Comparison of ENCODE assay signal across 18 cellular contexts in the genomic region with DNA sequence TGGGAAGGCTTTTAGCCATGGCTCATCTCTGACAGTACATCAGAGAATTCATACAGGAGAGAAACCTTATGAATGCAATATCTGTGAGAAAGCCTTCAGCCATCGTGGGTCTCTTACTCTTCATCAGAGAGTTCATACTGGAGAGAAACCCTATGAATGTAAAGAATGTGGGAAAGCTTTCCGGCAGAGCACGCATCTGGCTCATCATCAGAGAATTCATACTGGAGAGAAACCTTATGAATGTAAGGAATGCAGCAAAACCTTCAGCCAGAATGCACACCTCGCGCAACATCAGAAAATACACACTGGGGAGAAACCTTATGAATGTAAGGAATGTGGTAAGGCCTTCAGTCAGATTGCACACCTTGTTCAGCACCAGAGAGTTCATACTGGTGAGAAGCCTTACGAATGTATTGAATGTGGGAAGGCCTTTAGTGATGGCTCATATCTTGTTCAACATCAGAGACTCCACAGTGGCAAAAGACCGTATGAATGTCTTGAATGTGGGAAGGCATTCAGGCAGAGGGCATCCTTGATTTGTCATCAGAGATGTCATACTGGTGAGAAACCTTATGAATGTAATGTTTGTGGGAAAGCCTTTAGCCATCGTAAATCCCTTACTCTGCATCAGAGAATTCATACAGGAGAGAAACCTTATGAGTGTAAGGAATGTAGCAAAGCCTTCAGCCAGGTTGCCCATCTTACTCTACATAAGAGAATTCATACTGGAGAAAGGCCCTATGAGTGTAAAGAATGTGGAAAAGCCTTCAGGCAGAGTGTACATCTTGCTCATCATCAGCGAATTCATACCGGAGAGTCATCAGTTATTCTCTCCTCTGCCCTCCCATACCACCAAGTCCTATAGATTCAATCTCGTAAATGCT. TPM values are rescaled to one million over a fixed set of nuclear protein-coding genes. Genes with fewer than 3 reads are reported as not detected.
DNase-seq lines count a peak whose midpoint lies in the region; ATAC-seq, FAIRE-seq and TF ChIP-seq lines count a peak whose summit lies in the region.
"Had no signal": no experiment of that assay in that cellular context is flagged by ENCODE, and none has a peak within 500 bp of the region (broad histone marks: within the 10 kb centered on the region; RNA-seq: fewer than 3 reads in every experiment).

No MANE protein-coding gene starts in this region.

- CTCF ChIA-PET in A549 (lab: Yijun Ruan, JAX) (no interaction called here), HEK293 (lab: Yijun Ruan, JAX) (no interaction called here), K562 (lab: Yijun Ruan, JAX; ENCODE audit: low intra/inter-chr PET ratio) (no interaction called here)

- no peak overlapping the region for H3K4me2 ChIP-seq in A549
- H3K4me2 ChIP-seq in K562 (ENCODE audit: insufficient read depth, low read length) = no peak overlapping the region
- H3K4me2 ChIP-seq in mesendoderm (ENCODE audit: low read length) = no peak overlapping the region
- no peak overlapping the region for H3K4me2 ChIP-seq in neural progenitor cell
- H3K4me2 ChIP-seq: PC-9 had no signal

- H3K4ac ChIP-seq in mesendoderm (ENCODE audit: low read depth, low read length) = no peak overlapping the region

- DNase-seq in A549 (ENCODE audit: low read depth in 1 of 2, low spot score in 1 of 2) (no peak), K562 (ENCODE audit: extremely low read depth in 1 of 4, low spot score in 3 of 4) (no peak), mesendoderm (no peak), small intestine (no peak), nephron progenitor cell (no peak), neural progenitor cell (ENCODE audit: low spot score) (no peak)
- DNase-seq: COR-L47, GDM1, NCI-H1417 treated with DMSO at 0.1 percent for 48 hours, NCI-H2029 treated with DMSO at 0.1 percent for 48 hours, NCI-H510A, PC-9 had no signal

- FAIRE-seq in A549 (lab: Jason Lieb, UNC) (peak; percentile 28), K562 (lab: Jason Lieb, UNC) (no peak), small intestine (lab: Jason Lieb, UNC) (no peak)
- FAIRE-seq: GM12892 had no signal

- H4K20me1 ChIP-seq in K562 (replicated peaks; ENCODE audit: control insufficient read depth, insufficient read depth, low read length) (no peaks in the 10 kb centered on the region), neural progenitor cell (ENCODE audit: low read depth) (no peaks in the 10 kb centered on the region)

- in situ Hi-C loops in K562 (cut with MboI) = no loop called here

- H3K27me3 ChIP-seq in K562 (ENCODE audit: control insufficient read depth in 2 of 2, insufficient read depth in 2 of 2, low read length in 2 of 2) (no peaks in the 10 kb centered on the region), mesendoderm (ENCODE audit: insufficient read depth, low read length, poor library complexity) (no peaks in the 10 kb centered on the region), small intestine (ENCODE audit: control insufficient read depth in 2 of 2, insufficient read depth in 2 of 2, low read length in 2 of 2) (no peaks in the 10 kb centered on the region), neural progenitor cell (no peaks in the 10 kb centered on the region)
- H3K27me3 ChIP-seq: SJCRH30 had no signal

- H4K5ac ChIP-seq in mesendoderm (ENCODE audit: low read length) = no peak overlapping the region

- H3K36me3 Mint-ChIP-seq in nephron progenitor cell (ENCODE audit: low read depth) (peaks cover 83% of the 10 kb centered on the region), neural progenitor cell (peaks cover 67% of the 10 kb centered on the region)

- no peak overlapping the region for H4K8ac ChIP-seq in mesendoderm (ENCODE audit: low read depth, low read length)

- H3K4me3 Mint-ChIP-seq in nephron progenitor cell = no peak overlapping the region
- H3K4me3 Mint-ChIP-seq in neural progenitor cell = no peak overlapping the region
- H3K4me3 Mint-ChIP-seq: CD14-positive monocyte, IgD-negative memory B cell had no signal

- H2BK120ac ChIP-seq in mesendoderm (ENCODE audit: low read depth, low read length) = no peak overlapping the region

- H3K18ac ChIP-seq in mesendoderm (ENCODE audit: low read length) = no peak overlapping the region

- H3K36me3 ChIP-seq in HEK293 (ENCODE audit: control insufficient read depth in 2 of 2, insufficient read depth in 1 of 2, low read length in 2 of 2) = peaks cover 21 to 26% of the 10 kb centered on the region in 2 experiments
- H3K36me3 ChIP-seq in K562 (ENCODE audit: control insufficient read depth, insufficient read depth, low read length) = no peaks in the 10 kb centered on the region
- no peaks in the 10 kb centered on the region for H3K36me3 ChIP-seq in mesendoderm (ENCODE audit: control insufficient read depth, insufficient read depth, low read length)
- H3K36me3 ChIP-seq in small intestine (ENCODE audit: control insufficient read depth in 2 of 2, insufficient read depth in 2 of 2, low read length in 2 of 2) = peaks cover 10 to 11% of the 10 kb centered on the region in 2 donors
- peaks cover 54% of the 10 kb centered on the region for H3K36me3 ChIP-seq in neural progenitor cell

- H3K27me3 Mint-ChIP-seq in nephron progenitor cell (ENCODE audit: low read depth, poor library complexity) (no peaks in the 10 kb centered on the region), neural progenitor cell (ENCODE audit: insufficient read depth, low read depth) (no peaks in the 10 kb centered on the region)
- H3K27me3 Mint-ChIP-seq: IgD-negative memory B cell had no signal

- no peak overlapping the region for H2AK5ac ChIP-seq in mesendoderm (ENCODE audit: low read length)

- no peaks in the 10 kb centered on the region for H3K4me1 Mint-ChIP-seq in nephron progenitor cell
- H3K4me1 Mint-ChIP-seq in neural progenitor cell = no peaks in the 10 kb centered on the region
- H3K4me1 Mint-ChIP-seq: CD14-positive monocyte, IgD-negative memory B cell had no signal

- no peaks in the 10 kb centered on the region for H3K79me2 ChIP-seq in K562 (ENCODE audit: control insufficient read depth, insufficient read depth, low read length)
- no peaks in the 10 kb centered on the region for H3K79me2 ChIP-seq in mesendoderm (ENCODE audit: control insufficient read depth, insufficient read depth, low read length)
- H3K79me2 ChIP-seq in neural progenitor cell (ENCODE audit: low read depth) = no peaks in the 10 kb centered on the region

- no peak overlapping the region for H2BK15ac ChIP-seq in mesendoderm (replicated peaks; ENCODE audit: low read depth)

- H3K23ac ChIP-seq in mesendoderm (ENCODE audit: low read length) = no peak overlapping the region

- TF ChIP-seq POLR2A in A549 (IDR thresholded peaks at IDR 0.05; ENCODE audit: low read length) (no peak), K562 (conservative IDR thresholded peaks at IDR 0.05) (no peak)

- TF ChIP-seq EP300 in A549 (IDR thresholded peaks at IDR 0.05) = no peak
- TF ChIP-seq EP300 in K562 (IDR thresholded peaks at IDR 0.05; ENCODE audit: low read length) = no peak

- intact Hi-C loops in K562 (cut with micrococcal nuclease) = no loop called here

- H3K9me3 Mint-ChIP-seq in nephron progenitor cell = peaks cover 99% of the 10 kb centered on the region
- peaks cover 83% of the 10 kb centered on the region for H3K9me3 Mint-ChIP-seq in neural progenitor cell

- ATAC-seq in A549 (no peak), K562 (no peak), GM19467 (IDR thresholded peaks at IDR 0.05; ENCODE audit: unreplicated experiment) (no peak)

- H3K27ac Mint-ChIP-seq in nephron progenitor cell (no peak overlapping the region), neural progenitor cell (no peak overlapping the region)
- H3K27ac Mint-ChIP-seq: CD14-positive monocyte had no signal

- H3K9ac ChIP-seq in K562 (ENCODE audit: insufficient read depth in 1 of 2, low read depth in 2 of 2, low read length in 2 of 2) (no peak overlapping the region), mesendoderm (ENCODE audit: low read length) (no peak overlapping the region), neural progenitor cell (no peak overlapping the region)

- TF ChIP-seq RAD21 in A549 (conservative IDR thresholded peaks at IDR 0.05 in 1 of 2, IDR thresholded peaks at IDR 0.05 in 1 of 2) = no peak
- TF ChIP-seq RAD21 in K562 (CRISPR knock-in tag; conservative IDR thresholded peaks at IDR 0.05 in 1 of 2, IDR thresholded peaks at IDR 0.05 in 1 of 2) = no peak

- peaks cover 99% of the 10 kb centered on the region for H3K9me3 ChIP-seq in A549
- peaks cover 4% of the 10 kb centered on the region for H3K9me3 ChIP-seq in HEK293 (ENCODE audit: control insufficient read depth, insufficient read depth, low read depth, low read length)
- H3K9me3 ChIP-seq in K562 (replicated peaks; ENCODE audit: control insufficient read depth, insufficient read depth, low read depth, low read length) = peaks cover 2% of the 10 kb centered on the region
- peaks cover 7% of the 10 kb centered on the region for H3K9me3 ChIP-seq in small intestine (ENCODE audit: control insufficient read depth, low read depth)
- H3K9me3 ChIP-seq in neural progenitor cell (ENCODE audit: low read depth) = peaks cover 76% of the 10 kb centered on the region

- H3K4me1 ChIP-seq in A549 = no peaks in the 10 kb centered on the region
- H3K4me1 ChIP-seq in HEK293 (ENCODE audit: control insufficient read depth, insufficient read depth, low read length) = no peaks in the 10 kb centered on the region
- no peaks in the 10 kb centered on the region for H3K4me1 ChIP-seq in K562 (replicated peaks in 1 of 2; ENCODE audit: control insufficient read depth in 2 of 2, insufficient read depth in 2 of 2, low read length in 2 of 2)
- H3K4me1 ChIP-seq in mesendoderm (ENCODE audit: control insufficient read depth, low read depth, low read length) = no peaks in the 10 kb centered on the region
- H3K4me1 ChIP-seq in small intestine (ENCODE audit: control insufficient read depth in 2 of 2, insufficient read depth in 1 of 2, low read depth in 1 of 2, low read length in 1 of 2) = no peaks in the 10 kb centered on the region
- H3K4me1 ChIP-seq in neural progenitor cell = no peaks in the 10 kb centered on the region
- H3K4me1 ChIP-seq: SJCRH30 had no signal

- 77% methylated on average over 11 of the region's 11 CpGs for WGBS in A549 (ENCODE audit: missing lambda C conversion rate)
- under 1% methylated on average over 11 of the region's 11 CpGs for WGBS in K562 (ENCODE audit: insufficient coverage, low coverage, missing lambda C conversion rate)
- no CpG with 5 or more reads among the region's 11 CpGs for WGBS in mesendoderm (ENCODE audit: extremely low coverage, insufficient coverage, low lambda C conversion rate)
- 96% methylated on average over 11 of the region's 11 CpGs for WGBS in small intestine, 3 donors

- POLR2A ChIA-PET in A549 (lab: Yijun Ruan, JAX) (no interaction called here), HEK293 (lab: Yijun Ruan, JAX) (interaction anchor here (0.6 kb wide), 1 partner anchor 200 kb away, joined by 3 read pairs; no protein-coding TSS in a partner anchor), K562 (lab: Yijun Ruan, JAX) (no interaction called here)

- peaks cover 9% of the 10 kb centered on the region for H3F3A ChIP-seq in neural progenitor cell (ENCODE audit: low read depth)

- H2BK5ac ChIP-seq in mesendoderm (ENCODE audit: low read length) = no peak overlapping the region

- no peak overlapping the region for H3K4me3 ChIP-seq in A549
- H3K4me3 ChIP-seq in HEK293 (ENCODE audit: low read depth, low read length) = no peak overlapping the region
- no peak overlapping the region for H3K4me3 ChIP-seq in K562
- peak overlapping the region; percentile 1 for H3K4me3 ChIP-seq in mesendoderm (ENCODE audit: low read length)
- H3K4me3 ChIP-seq in small intestine (ENCODE audit: low read depth in 1 of 2, low read length in 2 of 2) = no peak overlapping the region
- no peak overlapping the region for H3K4me3 ChIP-seq in neural progenitor cell
- H3K4me3 ChIP-seq: PC-9, SJCRH30 had no signal

- no peak overlapping the region for H3K56ac ChIP-seq in mesendoderm (ENCODE audit: low read length)

- H3K27ac ChIP-seq in A549 = no peak overlapping the region
- H3K27ac ChIP-seq in HEK293 (ENCODE audit: extremely low read depth, low read depth, low read length) = no peak overlapping the region
- no peak overlapping the region for H3K27ac ChIP-seq in K562 (ENCODE audit: extremely low read depth, low read depth, low read length)
- no peak overlapping the region for H3K27ac ChIP-seq in mesendoderm (ENCODE audit: low read depth, low read length)
- H3K27ac ChIP-seq in small intestine (ENCODE audit: low read depth in 1 of 2, low read length in 1 of 2) = no peak overlapping the region
- no peak overlapping the region for H3K27ac ChIP-seq in neural progenitor cell
- H3K27ac ChIP-seq: PC-9, SJCRH30 had no signal

- TF ChIP-seq CTCF in A549 (IDR thresholded peaks at IDR 0.05) = no peak
- TF ChIP-seq CTCF in HEK293 (tag by site-specific recombination; IDR thresholded peaks at IDR 0.05) = no peak
- TF ChIP-seq CTCF in K562 (IDR thresholded peaks at IDR 0.05 in 2 of 3, conservative IDR thresholded peaks at IDR 0.05 in 1 of 3; ENCODE audit: insufficient read depth in 2 of 3, low read depth in 1 of 3, low read length in 3 of 3) = no peak
- TF ChIP-seq CTCF in nephron progenitor cell (IDR thresholded peaks at IDR 0.05) = no peak
- no peak for TF ChIP-seq CTCF in neural progenitor cell (IDR thresholded peaks at IDR 0.05)

- H3K79me1 ChIP-seq in mesendoderm (ENCODE audit: low read length) = no peaks in the 10 kb centered on the region

- H3K9me1 ChIP-seq in K562 (ENCODE audit: control insufficient read depth, insufficient read depth, low read length) = no peaks in the 10 kb centered on the region

- BruUV-seq in K562 (replicated peaks; lab: Mats Ljungman, UMichigan) = no TSS peak

- H2AFZ ChIP-seq in K562 (ENCODE audit: low read depth, low read length) = no peak overlapping the region
- no peak overlapping the region for H2AFZ ChIP-seq in neural progenitor cell (replicated peaks)
- H2AFZ ChIP-seq: PC-9 had no signal

RNA-seq across cellular contexts. Expression of a gene that starts 10.7 kb away (rescaled TPM):
- polyA plus RNA-seq in A549 (2011; rRNA removed) = 2.8 and 3.9 TPM in 2 replicates
- 0.78 and 0.89 TPM in 2 replicates for polyA plus RNA-seq in A549 (2012; cell fraction: cytosol; rRNA removed)
- 1.5 and 2.0 TPM in 2 replicates for polyA plus RNA-seq in A549 (2012; cell fraction: nucleus; rRNA removed)
- polyA plus RNA-seq in A549 (2017; fragmentation: RNase III; extraction: RNeasy Plus Mini Kit Qiagen cat#74134 plus additional on column Dnase treatment) = 1.6 to 1.7 TPM (median 1.7 TPM) in 3 replicates
- polyA minus RNA-seq in A549 (2011; rRNA and poly(A)+ RNA removed) = 1.3 and 1.7 TPM in 2 replicates
- not detected in 2 replicates for total RNA-seq in K562 (2011; cell fraction: chromatin; rRNA removed; ENCODE audit: low replicate concordance)
- not detected in 2 replicates for total RNA-seq in K562 (2011; cell fraction: nucleolus; rRNA removed)
- total RNA-seq in K562 (2011; cell fraction: nucleoplasm; rRNA removed) = 0.15 TPM in 1 of 2 replicates, not detected in the other
- total RNA-seq in K562 (2014; rRNA removed) = not detected in 2 replicates
- not detected in 2 replicates for total RNA-seq in K562 (2014; rRNA removed; fragmentation: Illumina TruSeq; extraction: Trizol)
- total RNA-seq in K562 (2015; rRNA removed; fragmentation: Illumina TruSeq; extraction: Trizol) = not detected in 2 replicates
- not detected in 2 replicates for total RNA-seq in K562 (2021)
- 0.03 TPM in 1 of 2 replicates, not detected in the other for polyA plus RNA-seq in K562 (2011; rRNA removed)
- not detected in 2 replicates for polyA plus RNA-seq in K562 (2011; cell fraction: cytosol; rRNA removed)
- polyA plus RNA-seq in K562 (2011; cell fraction: nucleus; rRNA removed) = not detected in 2 replicates
- polyA plus RNA-seq in K562 (2012) = 0.04 TPM in 1 of 2 replicates, not detected in the other
- polyA plus RNA-seq in K562 (2014; fragmentation: Illumina TruSeq; extraction: Trizol) = 0.03 TPM in 1 of 2 replicates, not detected in the other
- not detected for polyA plus RNA-seq in K562 (2014; fragmentation: Nextera tagmentation; extraction: Ambion mirVana)
- polyA plus RNA-seq in K562 (2014; rRNA removed) = not detected in 2 replicates
- polyA minus RNA-seq in K562 (2011; rRNA and poly(A)+ RNA removed) = not detected in 2 replicates
- polyA minus RNA-seq in K562 (2011; cell fraction: cytosol; rRNA and poly(A)+ RNA removed) = not detected in 2 replicates
- not detected in 2 replicates for polyA minus RNA-seq in K562 (2011; cell fraction: nucleus; rRNA and poly(A)+ RNA removed)
- 4.7 TPM for polyA plus RNA-seq in mesendoderm (2013, experiment 1 of 2)
- 4.6 TPM for polyA plus RNA-seq in mesendoderm (2013, experiment 2 of 2)
- polyA plus RNA-seq in small intestine = 1 to 10 TPM in 1 of 3 donors, under 1 TPM in 2; 0.54 to 1.8 (median 0.67) TPM
- 6.5 and 6.7 TPM in 2 replicates for total RNA-seq in neural progenitor cell (ENCODE audit: low replicate concordance)

RNA-seq across cellular contexts. Expression of a gene that starts 17.1 kb away (rescaled TPM):
- polyA plus RNA-seq in A549 (2011; rRNA removed) (6.7 and 6.8 TPM in 2 replicates), A549 (2017; fragmentation: RNase III; extraction: RNeasy Plus Mini Kit Qiagen cat#74134 plus additional on column Dnase treatment) (6.9 to 8.1 TPM (median 7.9 TPM) in 3 replicates), K562 (2011; rRNA removed) (0.06 and 0.18 TPM in 2 replicates), K562 (2014; fragmentation: Illumina TruSeq; extraction: Trizol) (0.22 TPM in 1 of 2 replicates, not detected in the other), K562 (2014; fragmentation: Nextera tagmentation; extraction: Ambion mirVana) (not detected), K562 (2014; rRNA removed) (0.03 TPM in 1 of 2 replicates, not detected in the other), small intestine (1 to 10 TPM; 1.4 to 2.7 (median 2.2) TPM)
- polyA plus RNA-seq in A549 (2012; cell fraction: cytosol; rRNA removed) = 10.0 and 15.1 TPM in 2 replicates
- 8.1 and 10.7 TPM in 2 replicates for polyA plus RNA-seq in A549 (2012; cell fraction: nucleus; rRNA removed)
- 8.0 and 8.6 TPM in 2 replicates for polyA minus RNA-seq in A549 (2011; rRNA and poly(A)+ RNA removed)
- total RNA-seq in K562 (2011; cell fraction: chromatin; rRNA removed; ENCODE audit: low replicate concordance) = 0.07 and 0.28 TPM in 2 replicates
- total RNA-seq in K562 (2011; cell fraction: nucleolus; rRNA removed) = 0.17 and 0.39 TPM in 2 replicates
- 0.76 TPM in 1 of 2 replicates, not detected in the other for total RNA-seq in K562 (2011; cell fraction: nucleoplasm; rRNA removed)
- total RNA-seq in K562 (2014; rRNA removed) (0.05 and 0.08 TPM in 2 replicates), K562 (2014; rRNA removed; fragmentation: Illumina TruSeq; extraction: Trizol) (0.04 and 0.29 TPM in 2 replicates), K562 (2015; rRNA removed; fragmentation: Illumina TruSeq; extraction: Trizol) (0.04 and 0.07 TPM in 2 replicates), K562 (2021) (0.13 and 0.16 TPM in 2 replicates), neural progenitor cell (ENCODE audit: low replicate concordance) (9.3 and 16.2 TPM in 2 replicates)
- 0.25 and 0.29 TPM in 2 replicates for polyA plus RNA-seq in K562 (2011; cell fraction: cytosol; rRNA removed)
- polyA plus RNA-seq in K562 (2011; cell fraction: nucleus; rRNA removed) = 0.03 and 0.20 TPM in 2 replicates
- 0.10 TPM in 2 replicates for polyA plus RNA-seq in K562 (2012)
- 0.07 and 0.36 TPM in 2 replicates for polyA minus RNA-seq in K562 (2011; rRNA and poly(A)+ RNA removed)
- not detected in 2 replicates for polyA minus RNA-seq in K562 (2011; cell fraction: cytosol; rRNA and poly(A)+ RNA removed)
- polyA minus RNA-seq in K562 (2011; cell fraction: nucleus; rRNA and poly(A)+ RNA removed) = 0.44 TPM in 1 of 2 replicates, not detected in the other
- 6.2 TPM for polyA plus RNA-seq in mesendoderm (2013, experiment 1 of 2)
- polyA plus RNA-seq in mesendoderm (2013, experiment 2 of 2) = 6.3 TPM

RNA-seq across cellular contexts. Expression of a gene that starts 39.2 kb away (rescaled TPM):
- polyA plus RNA-seq in A549 (2011; rRNA removed) (7.9 and 8.1 TPM in 2 replicates), A549 (2017; fragmentation: RNase III; extraction: RNeasy Plus Mini Kit Qiagen cat#74134 plus additional on column Dnase treatment) (2.4 to 2.8 TPM (median 2.7 TPM) in 3 replicates), K562 (2011; rRNA removed) (not detected in 2 replicates), K562 (2014; fragmentation: Illumina TruSeq; extraction: Trizol) (0.04 and 0.06 TPM in 2 replicates), K562 (2014; fragmentation: Nextera tagmentation; extraction: Ambion mirVana) (under 1 TPM in 1 of 2 experiments, not detected in 1; 0.01 TPM), K562 (2014; rRNA removed) (not detected in 2 replicates), small intestine (1 to 10 TPM in 1 of 3 donors, under 1 TPM in 2; 0.22 to 1.9 (median 0.27) TPM)
- 1.3 and 1.4 TPM in 2 replicates for polyA plus RNA-seq in A549 (2012; cell fraction: cytosol; rRNA removed)
- 1.4 and 1.6 TPM in 2 replicates for polyA plus RNA-seq in A549 (2012; cell fraction: nucleus; rRNA removed)
- 4.3 and 4.9 TPM in 2 replicates for polyA minus RNA-seq in A549 (2011; rRNA and poly(A)+ RNA removed)
- not detected in 2 replicates for total RNA-seq in K562 (2011; cell fraction: chromatin; rRNA removed; ENCODE audit: low replicate concordance)
- total RNA-seq in K562 (2011; cell fraction: nucleolus; rRNA removed) = not detected in 2 replicates
- total RNA-seq in K562 (2011; cell fraction: nucleoplasm; rRNA removed) = 0.07 TPM in 1 of 2 replicates, not detected in the other
- total RNA-seq in K562 (2014; rRNA removed) (not detected in 2 replicates), K562 (2014; rRNA removed; fragmentation: Illumina TruSeq; extraction: Trizol) (not detected in 2 replicates), K562 (2015; rRNA removed; fragmentation: Illumina TruSeq; extraction: Trizol) (not detected in 2 replicates), K562 (2021) (not detected in 2 replicates), neural progenitor cell (ENCODE audit: low replicate concordance) (11.2 and 11.9 TPM in 2 replicates)
- polyA plus RNA-seq in K562 (2011; cell fraction: cytosol; rRNA removed) = not detected in 2 replicates
- not detected in 2 replicates for polyA plus RNA-seq in K562 (2011; cell fraction: nucleus; rRNA removed)
- 0.08 TPM in 1 of 2 replicates, not detected in the other for polyA plus RNA-seq in K562 (2012)
- polyA minus RNA-seq in K562 (2011; rRNA and poly(A)+ RNA removed) = not detected in 2 replicates
- not detected in 2 replicates for polyA minus RNA-seq in K562 (2011; cell fraction: cytosol; rRNA and poly(A)+ RNA removed)
- polyA minus RNA-seq in K562 (2011; cell fraction: nucleus; rRNA and poly(A)+ RNA removed) = not detected in 2 replicates
- polyA plus RNA-seq in mesendoderm (2013, experiment 1 of 2) = 5.8 TPM
- 5.9 TPM for polyA plus RNA-seq in mesendoderm (2013, experiment 2 of 2)
